In genomic region chr11:2933376-2934056, GRCh38 we compare ENCODE assay signal across 8 cellular contexts. TPM values are rescaled to one million over a fixed set of nuclear protein-coding genes. Genes with fewer than 3 reads are reported as not detected.
DNase-seq lines count a peak whose midpoint lies in the region; ATAC-seq and TF ChIP-seq lines count a peak whose summit lies in the region.

No MANE protein-coding gene starts in this region.

- H3K36me3 Mint-ChIP-seq in activated T-cell treated with anti-CD3 and anti-CD28 coated beads, Interleukin-2, amount 50 U/mL, for 72 hours (ENCODE audit: insufficient read depth in 2 of 2) = peaks cover 12 to 14% of the 10 kb centered on the region in 2 donors

- no peaks in the 10 kb centered on the region for H3K36me3 ChIP-seq in MM.1S (replicated peaks; ENCODE audit: insufficient read depth, low read length)
- no peaks in the 10 kb centered on the region for H3K36me3 ChIP-seq in smooth muscle cell (ENCODE audit: low read depth)

- H3F3A ChIP-seq in MM.1S (ENCODE audit: insufficient read depth, low read length) = peaks cover 21% of the 10 kb centered on the region
- no peaks in the 10 kb centered on the region for H3F3A ChIP-seq in smooth muscle cell (ENCODE audit: low read depth)

- no peak overlapping the region for H3K27ac Mint-ChIP-seq in activated T-cell treated with anti-CD3 and anti-CD28 coated beads, Interleukin-2, amount 50 U/mL, for 72 hours

- H3K27me3 ChIP-seq in MM.1S (replicated peaks; ENCODE audit: insufficient read depth, low read length) = peaks cover 15% of the 10 kb centered on the region
- no peaks in the 10 kb centered on the region for H3K27me3 ChIP-seq in smooth muscle cell (ENCODE audit: low read depth)

- H3K4me3 ChIP-seq in MM.1S (ENCODE audit: low read length) = no peak overlapping the region
- H3K4me3 ChIP-seq in smooth muscle cell = no peak overlapping the region

- H3K79me2 ChIP-seq in MM.1S (ENCODE audit: low read length) (no peaks in the 10 kb centered on the region), smooth muscle cell (ENCODE audit: low read depth) (no peaks in the 10 kb centered on the region)

- H4K20me1 ChIP-seq in MM.1S (ENCODE audit: insufficient read depth, low read length) (no peaks in the 10 kb centered on the region), smooth muscle cell (ENCODE audit: low read depth) (peaks cover 3% of the 10 kb centered on the region)

- H3K27me3 Mint-ChIP-seq in activated T-cell treated with anti-CD3 and anti-CD28 coated beads, Interleukin-2, amount 50 U/mL, for 72 hours (ENCODE audit: low read depth) = no peaks in the 10 kb centered on the region

- TF ChIP-seq CTCF in MM.1S (IDR thresholded peaks at IDR 0.05; ENCODE audit: low read length) = peak; percentile 20
- no peak for TF ChIP-seq CTCF in smooth muscle cell (IDR thresholded peaks at IDR 0.05; ENCODE audit: borderline replicate concordance, insufficient read depth, poor library complexity, severe bottlenecking)

- H3K9ac ChIP-seq in MM.1S (ENCODE audit: low read length) (peak overlapping the region; percentile 50), smooth muscle cell (ENCODE audit: low read depth) (no peak overlapping the region)

- peak overlapping the region; percentile 31 for H3K4me2 ChIP-seq in MM.1S (ENCODE audit: low read depth, low read length)
- no peak overlapping the region for H3K4me2 ChIP-seq in smooth muscle cell

- no peak overlapping the region for H3K4me3 Mint-ChIP-seq in activated T-cell treated with anti-CD3 and anti-CD28 coated beads, Interleukin-2, amount 50 U/mL, for 72 hours

- peak overlapping the region; percentile 62; the same call in 1 of the 2 replicates for H2AFZ ChIP-seq in MM.1S (ENCODE audit: low read length)
- H2AFZ ChIP-seq in smooth muscle cell (ENCODE audit: low read depth) = no peak overlapping the region

- 63% methylated on average over 12 of the region's 12 CpGs for WGBS in smooth muscle cell (ENCODE audit: low lambda C conversion rate)

- H3K9me3 ChIP-seq in MM.1S (replicated peaks; ENCODE audit: insufficient read depth, low read length) (no peaks in the 10 kb centered on the region), smooth muscle cell (replicated peaks; ENCODE audit: low read depth) (no peaks in the 10 kb centered on the region)

- peak; percentile 49 to 53 for ATAC-seq in activated T-cell treated with anti-CD3 and anti-CD28 coated beads, Interleukin-2, amount 50 U/mL, for 72 hours (replicated peaks in 1 of 2)
- no peak for ATAC-seq in GM18519 (IDR thresholded peaks at IDR 0.05; ENCODE audit: low FRiP score, unreplicated experiment)

- no peaks in the 10 kb centered on the region for H3K9me2 ChIP-seq in MM.1S (replicated peaks; ENCODE audit: insufficient read depth, low read length)

- H3K27ac ChIP-seq in MM.1S (ENCODE audit: low read length) (peak overlapping the region; percentile 81), smooth muscle cell (ENCODE audit: low read depth) (peak overlapping the region; percentile 65)

- peak; percentile 93 for DNase-seq in ELR (ENCODE audit: low read depth)
- DNase-seq in MM.1S = peak; percentile 87
- DNase-seq in activated T-cell treated with anti-CD3 and anti-CD28 coated beads, Interleukin-2, amount 50 U/mL, for 72 hours = peak; percentile 73 to 78
- DNase-seq in glomerular visceral epithelial cell (ENCODE audit: extremely low spot score) = peak; percentile 93
- DNase-seq in smooth muscle cell (lab: John Stamatoyannopoulos, UW; ENCODE audit: unreplicated experiment) = no peak
- DNase-seq in NCI-H1930 (lab: John Stamatoyannopoulos, UW) = no peak
- DNase-seq in NCI-H345 treated with DMSO at 0.1 percent for 48 hours (lab: John Stamatoyannopoulos, UW; ENCODE audit: unreplicated experiment) = no peak

- H3K4me1 ChIP-seq in MM.1S (ENCODE audit: low read length) = peaks cover 19% of the 10 kb centered on the region
- H3K4me1 ChIP-seq in smooth muscle cell (ENCODE audit: low read depth) = no peaks in the 10 kb centered on the region

- peaks cover 33% of the 10 kb centered on the region for H3K4me1 Mint-ChIP-seq in activated T-cell treated with anti-CD3 and anti-CD28 coated beads, Interleukin-2, amount 50 U/mL, for 72 hours (ENCODE audit: low read depth)

- peaks cover 7 to 13% of the 10 kb centered on the region in 2 donors for H3K9me3 Mint-ChIP-seq in activated T-cell treated with anti-CD3 and anti-CD28 coated beads, Interleukin-2, amount 50 U/mL, for 72 hours

RNA-seq across cellular contexts. Expression of gene PHLDA2, which starts 4.3 kb away (rescaled TPM):
- total RNA-seq in activated T-cell treated with anti-CD3 and anti-CD28 coated beads, Interleukin-2, amount 50 U/mL, for 72 hours = 10 to 100 TPM in 1 of 2 donors, 1 to 10 TPM in 1; 3.4 to 12.3 TPM
- total RNA-seq in smooth muscle cell = 11.0 and 21.8 TPM in 2 replicates
- 89.3 and 90.7 TPM in 2 replicates for polyA plus RNA-seq in smooth muscle cell

RNA-seq across cellular contexts. Expression of gene CDKN1C, which starts 47.9 kb away (rescaled TPM):
- total RNA-seq in activated T-cell treated with anti-CD3 and anti-CD28 coated beads, Interleukin-2, amount 50 U/mL, for 72 hours = 1 to 10 TPM; 1.5 to 2.6 TPM
- 171 and 194 TPM in 2 replicates for total RNA-seq in smooth muscle cell
- 303 and 392 TPM in 2 replicates for polyA plus RNA-seq in smooth muscle cell

RNA-seq across cellular contexts. Expression of gene NAP1L4, which starts 58.6 kb away (rescaled TPM):
- 100 to 1,000 TPM; 421 to 504 TPM for total RNA-seq in activated T-cell treated with anti-CD3 and anti-CD28 coated beads, Interleukin-2, amount 50 U/mL, for 72 hours
- 63.1 and 102 TPM in 2 replicates for total RNA-seq in smooth muscle cell
- polyA plus RNA-seq in smooth muscle cell = 95.0 and 114 TPM in 2 replicates

Comparison
In these comparisons a context has a peak if more than half of its experiments do, and no peak if none do; other contexts are left out.
1. DNase-seq: peak in ELR (single experiment), MM.1S (single experiment), activated T-cell treated with anti-CD3 and anti-CD28 coated beads, Interleukin-2, amount 50 U/mL, for 72 hours (2 of 2) and glomerular visceral epithelial cell (single experiment); none in smooth muscle cell (single experiment), NCI-H1930 (0 of 2) and NCI-H345 treated with DMSO at 0.1 percent for 48 hours (single experiment).
2. RNA of gene CDKN1C, which starts 47.9 kb away (total RNA-seq): 171 to 194 TPM in smooth muscle cell; 1.5 to 2.6 TPM in activated T-cell treated with anti-CD3 and anti-CD28 coated beads, Interleukin-2, amount 50 U/mL, for 72 hours; every median in the first group is over 10 times any median in the second.